In genomic region chr17:46943511-46944393, GRCh38 we compare ENCODE assay signal across 10 cellular contexts. TPM values are rescaled to one million over a fixed set of nuclear protein-coding genes. Genes with fewer than 3 reads are reported as not detected.
DNase-seq lines count a peak whose midpoint lies in the region; ATAC-seq and TF ChIP-seq lines count a peak whose summit lies in the region.
"Had no signal": no experiment of that assay in that cellular context is flagged by ENCODE, and none has a peak within 500 bp of the region (broad histone marks: within the 10 kb centered on the region; RNA-seq: fewer than 3 reads in every experiment).

No MANE protein-coding gene starts in this region.

- H3K4me3 Mint-ChIP-seq in GM23338: no peak overlapping the region

- intact Hi-C loops in right lobe of liver (cut with DNase I): loop anchor here (10.0 kb wide), 1 partner anchor 99 kb away; no protein-coding TSS in a partner anchor

- H4K20me1 ChIP-seq in GM23338 (replicated peaks; ENCODE audit: insufficient read depth): 0 out of 2 replicates have a peak, but pooled peaks cover 3% of the 10 kb centered on the region

- H3K79me2 ChIP-seq in GM23338 (replicated peaks; ENCODE audit: insufficient read depth): no peaks in the 10 kb centered on the region

- H3K4me2 ChIP-seq in GM23338: peak overlapping the region; percentile 71

- H3K4me1 ChIP-seq in GM23338 (ENCODE audit: insufficient read depth) (peaks cover 29% of the 10 kb centered on the region), right lobe of liver (peaks cover 0 to 9% (median 7%) of the 10 kb centered on the region in 4 donors)

- 12% methylated on average over 13 of the region's 21 CpGs for WGBS in right lobe of liver (ENCODE audit: insufficient coverage, low coverage, low lambda C conversion rate, missing lambda C conversion rate)

- no peaks in the 10 kb centered on the region for H3K9me2 ChIP-seq in GM23338 (ENCODE audit: insufficient read depth)

- H3K9me3 Mint-ChIP-seq in GM23338: no peaks in the 10 kb centered on the region

- H3K9me3 ChIP-seq in right lobe of liver: no peaks in the 10 kb centered on the region
- H3K9me3 ChIP-seq: Peyer's patch had no signal

- H3K36me3 ChIP-seq in GM23338 (ENCODE audit: insufficient read depth) (0 out of 2 replicates have a peak, but pooled peaks cover 1% of the 10 kb centered on the region), right lobe of liver (peaks cover 0 to 14% (median 4%) of the 10 kb centered on the region in 4 donors)

- TF ChIP-seq CTCF in GM23338 (conservative IDR thresholded peaks at IDR 0.05; ENCODE audit: low read depth in 2 of 2) (no peak), right lobe of liver (IDR thresholded peaks at IDR 0.05) (no peak)

- H3K27ac Mint-ChIP-seq in GM23338: peak overlapping the region; percentile 81

- H3K27me3 Mint-ChIP-seq in GM23338 (ENCODE audit: insufficient read depth, low read depth, poor library complexity): peaks cover 15% of the 10 kb centered on the region

- peaks cover 6% of the 10 kb centered on the region; the same call in 1 of the 2 replicates for H3F3A ChIP-seq in GM23338 (replicated peaks; ENCODE audit: low read depth)

- peaks cover 35% of the 10 kb centered on the region for H3K4me1 Mint-ChIP-seq in GM23338

- no peak overlapping the region for H2AFZ ChIP-seq in GM23338

- H3K4me3 ChIP-seq in GM23338 (peak overlapping the region; percentile 40), right lobe of liver (no peak overlapping the region)
- H3K4me3 ChIP-seq: Peyer's patch had no signal

- peaks cover 10% of the 10 kb centered on the region for H3K36me3 Mint-ChIP-seq in GM23338 (ENCODE audit: low read depth)

- peak; percentile 36 for DNase-seq in AG08395 (ENCODE audit: low spot score)
- DNase-seq in GM23338 (ENCODE audit: low spot score): peak; percentile 67
- DNase-seq in anterior cingulate cortex (lab: John Stamatoyannopoulos, UW): peak in 40 of 58 donors; percentile 19 to 67 (median 34)
- peak in 1 of 3 donors; percentile 50 for DNase-seq in right lobe of liver
- DNase-seq in activated gamma-delta T cell (lab: John Stamatoyannopoulos, UW): no peak
- no peak for DNase-seq in NCI-H1694 (lab: John Stamatoyannopoulos, UW)
- DNase-seq: Peyer's patch had no signal

- H3K27me3 ChIP-seq in GM23338 (ENCODE audit: insufficient read depth): no peaks in the 10 kb centered on the region
- H3K27me3 ChIP-seq in right lobe of liver: no peaks in the 10 kb centered on the region
- H3K27me3 ChIP-seq: Peyer's patch had no signal

- peak; percentile 41 for ATAC-seq in GM23338
- ATAC-seq in right lobe of liver: peak; percentile 28 to 40 (median 32)
- ATAC-seq in GM21619 (IDR thresholded peaks at IDR 0.05; ENCODE audit: unreplicated experiment): no peak
- ATAC-seq in HG03280 (IDR thresholded peaks at IDR 0.05; ENCODE audit: unreplicated experiment): no peak

- no peak for TF ChIP-seq POLR2A in right lobe of liver (IDR thresholded peaks at IDR 0.05)

- no peak overlapping the region for H3K27ac ChIP-seq in GM23338 (ENCODE audit: low read depth)
- no peak overlapping the region for H3K27ac ChIP-seq in right lobe of liver
- H3K27ac ChIP-seq: epithelial cell of prostate, Peyer's patch had no signal

TF ChIP-seq in GM23338, 12 proteins besides CTCF, POLR2A, EP300 and RAD21:
- TF ChIP-seq POLR2AphosphoS5 (IDR thresholded peaks at IDR 0.05; ENCODE audit: low read depth): 0 out of 2 replicates have a peak, but pooled peaks have one; percentile 37
- no peak for TF ChIP-seq EZH2 (IDR thresholded peaks at IDR 0.05; ENCODE audit: low read depth, unreplicated experiment)

RNA-seq across cellular contexts. Expression of gene GOSR2, which starts 20.8 kb away (rescaled TPM):
- 32.2 and 36.2 TPM in 2 replicates for total RNA-seq in GM23338 (2014; rRNA removed; shearing (Covaris generic))
- 26.1 and 33.2 TPM in 2 replicates for polyA plus RNA-seq in GM23338 (2016; fragmentation: Nextera tagmentation; extraction: Ambion mirVana)
- total RNA-seq in right lobe of liver: 10 to 100 TPM; 22.9 to 44.1 (median 33.3) TPM

RNA-seq across cellular contexts. Expression of gene RPRML, which starts 35.3 kb away (rescaled TPM):
- 8.4 and 16.4 TPM in 2 replicates for total RNA-seq in GM23338 (2014; rRNA removed; shearing (Covaris generic))
- 2.1 and 3.4 TPM in 2 replicates for polyA plus RNA-seq in GM23338 (2016; fragmentation: Nextera tagmentation; extraction: Ambion mirVana)
- under 1 TPM in 1 of 6 experiments, not detected in 5; 0.25 TPM for total RNA-seq in right lobe of liver

Comparison
In these comparisons a context has a peak if more than half of its experiments do, and no peak if none do; other contexts are left out.
1. DNase-seq: peak in AG08395 (single experiment), GM23338 (single experiment) and anterior cingulate cortex (40 of 58); none in activated gamma-delta T cell (single experiment) and NCI-H1694 (single experiment).
2. ATAC-seq: peak in GM23338 (single experiment) and right lobe of liver (4 of 4); none in GM21619 (single experiment) and HG03280 (single experiment).